9 cellular contexts compared by ENCODE assay signal in the genomic region with DNA sequence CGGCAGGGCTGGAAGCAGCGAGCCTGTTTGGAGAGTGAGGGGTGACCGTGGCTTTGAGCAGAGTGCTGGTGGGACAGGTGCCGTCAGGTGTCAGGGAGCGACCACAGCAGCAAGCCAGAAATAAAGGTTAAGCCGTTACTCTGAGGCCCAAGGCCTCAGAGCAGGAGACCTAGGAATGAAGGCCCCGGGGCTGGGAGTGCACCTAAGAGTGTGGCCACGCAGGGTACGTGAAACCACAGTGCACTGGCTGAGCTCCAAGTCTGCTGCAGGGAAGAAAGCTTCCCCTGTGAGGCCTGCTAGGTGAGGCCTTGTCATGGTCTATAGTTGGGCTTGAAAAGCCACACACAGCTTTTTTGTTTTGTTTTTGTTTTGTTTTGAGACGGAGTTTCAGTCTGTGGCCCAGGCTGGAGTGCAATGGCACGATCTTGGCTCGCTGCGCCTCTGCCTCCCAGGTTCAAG.
DNase-seq lines count a peak whose midpoint lies in the region; ATAC-seq lines count a peak whose summit lies in the region.
"Had no signal": no experiment of that assay in that cellular context is flagged by ENCODE, and none has a peak within 500 bp of the region (broad histone marks: within the 10 kb centered on the region; RNA-seq: fewer than 3 reads in every experiment).

No MANE protein-coding gene starts in this region.

- ATAC-seq in HG03135 (IDR thresholded peaks at IDR 0.05; ENCODE audit: unreplicated experiment) = peak; percentile 56
- no peak for ATAC-seq in GM21515 (IDR thresholded peaks at IDR 0.05; ENCODE audit: unreplicated experiment)

- peak; percentile 55 to 64 for DNase-seq in activated CD8-positive, alpha-beta memory T cell treated with anti-CD3 and anti-CD28 coated beads for 1 hour (ENCODE audit: extremely low read depth in 1 of 2, low read depth in 1 of 2)
- DNase-seq in epithelial cell of prostate (ENCODE audit: low read depth, low spot score) = peak; percentile 58
- DNase-seq in stimulated activated CD8-positive, alpha-beta memory T cell treated with anti-CD3 and anti-CD28 coated beads, Interleukin-4, amount 100 ng/mL, for 48 hours = peak; percentile 81
- no peak for DNase-seq in NCI-H345 (lab: John Stamatoyannopoulos, UW)
- DNase-seq in GM19238 (ENCODE audit: insufficient read length, low spot score) = no peak
- DNase-seq in NOMO-1 treated with dmso at 0.1 percent for 144 hours (lab: John Stamatoyannopoulos, UW; ENCODE audit: unreplicated experiment) = no peak
- DNase-seq: NCI-H1930 had no signal

- no peak overlapping the region for H3K27ac ChIP-seq in epithelial cell of prostate

Comparison
In these comparisons a context has a peak if more than half of its experiments do, and no peak if none do; other contexts are left out.
1. DNase-seq: peak in activated CD8-positive, alpha-beta memory T cell treated with anti-CD3 and anti-CD28 coated beads for 1 hour (2 of 2), epithelial cell of prostate (single experiment) and stimulated activated CD8-positive, alpha-beta memory T cell treated with anti-CD3 and anti-CD28 coated beads, Interleukin-4, amount 100 ng/mL, for 48 hours (single experiment); none in NCI-H345 (single experiment), GM19238 (single experiment) and NOMO-1 treated with dmso at 0.1 percent for 144 hours (single experiment).